16 cellular contexts compared by ENCODE assay signal in the genomic region with DNA sequence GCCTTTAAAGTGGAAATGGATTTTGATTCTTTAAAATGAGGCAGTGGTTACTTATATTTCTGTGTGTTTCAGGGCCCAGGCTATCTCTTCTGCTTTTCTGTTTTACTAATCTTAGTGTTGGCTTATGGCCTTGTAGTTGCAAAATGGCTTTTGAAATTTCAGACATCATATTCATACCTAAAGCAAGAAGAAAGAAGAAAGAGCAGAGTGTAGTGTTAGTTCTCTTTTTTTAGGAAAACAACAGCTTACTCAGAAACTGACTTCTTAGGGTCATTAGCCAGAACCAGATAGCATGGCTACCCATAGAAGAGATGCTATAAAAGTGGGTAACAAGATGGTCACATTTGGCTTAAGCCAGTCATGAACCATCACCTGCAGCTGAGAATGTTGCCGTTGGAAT. TPM values are rescaled to one million over a fixed set of nuclear protein-coding genes. Genes with fewer than 3 reads are reported as not detected.
A peak's percentile ranks its signal among the peaks of the same experiment; 100 is the strongest.
DNase-seq lines count a peak whose midpoint lies in the region; ATAC-seq, FAIRE-seq and TF ChIP-seq lines count a peak whose summit lies in the region.
"Had no signal": no experiment of that assay in that cellular context is flagged by ENCODE, and none has a peak within 500 bp of the region (broad histone marks: within the 10 kb centered on the region; RNA-seq: fewer than 3 reads in every experiment).

No MANE protein-coding gene starts in this region.

- no peaks in the 10 kb centered on the region for H3K27me3 ChIP-seq in mesenchymal stem cell (ENCODE audit: control insufficient read depth in 1 of 2, insufficient read depth in 1 of 2, low read length in 2 of 2)
- H3K27me3 ChIP-seq: ovary had no signal

- no peak overlapping the region for H3K14ac ChIP-seq in mesenchymal stem cell (ENCODE audit: low read length in 2 of 2)

- no peak overlapping the region for H3K4ac ChIP-seq in mesenchymal stem cell (ENCODE audit: low read depth in 1 of 2, low read length in 2 of 2)

- H3K4me2 ChIP-seq in mesenchymal stem cell (ENCODE audit: low read length, poor library complexity, severe bottlenecking): no peak overlapping the region
- H3K4me2 ChIP-seq: smooth muscle cell had no signal

- H3K36me3 Mint-ChIP-seq in central memory CD8-positive, alpha-beta T cell (ENCODE audit: insufficient read depth): peaks cover 28% of the 10 kb centered on the region
- H3K36me3 Mint-ChIP-seq in progenitor cell of endocrine pancreas (ENCODE audit: insufficient read depth): peaks cover 28% of the 10 kb centered on the region

- H3K4me3 ChIP-seq in mesenchymal stem cell (ENCODE audit: insufficient read depth in 1 of 2, low read depth in 1 of 2, low read length in 2 of 2): no peak overlapping the region
- H3K4me3 ChIP-seq: ovary, smooth muscle cell had no signal

- peaks cover 0 to 53% of the 10 kb centered on the region in 2 experiments for H3K36me3 ChIP-seq in mesenchymal stem cell (ENCODE audit: control insufficient read depth in 1 of 2, insufficient read depth in 2 of 2, low read depth in 1 of 2, low read length in 2 of 2)
- H3K36me3 ChIP-seq: ovary had no signal

- H3K9me3 Mint-ChIP-seq in central memory CD8-positive, alpha-beta T cell: no peaks in the 10 kb centered on the region
- no peaks in the 10 kb centered on the region for H3K9me3 Mint-ChIP-seq in progenitor cell of endocrine pancreas (ENCODE audit: low read depth)
- H3K9me3 Mint-ChIP-seq: activated CD4-positive, alpha-beta T cell treated with anti-CD3 and anti-CD28 coated beads, Interleukin-2, amount 10 ng/mL, durations not matched to agents 7 days and 5 days; activated T-cell treated with anti-CD3 and anti-CD28 coated beads, Interleukin-2, amount 50 U/mL, for 24 hours had no signal

- H3K4me3 Mint-ChIP-seq in central memory CD8-positive, alpha-beta T cell: no peak overlapping the region
- no peak overlapping the region for H3K4me3 Mint-ChIP-seq in progenitor cell of endocrine pancreas (ENCODE audit: low read depth)
- H3K4me3 Mint-ChIP-seq: activated CD4-positive, alpha-beta T cell treated with anti-CD3 and anti-CD28 coated beads, Interleukin-2, amount 10 ng/mL, durations not matched to agents 7 days and 5 days; activated T-cell treated with anti-CD3 and anti-CD28 coated beads, Interleukin-2, amount 50 U/mL, for 24 hours had no signal

- H3K27ac ChIP-seq in mesenchymal stem cell (ENCODE audit: low read length, poor library complexity, severe bottlenecking): no peak overlapping the region
- H3K27ac ChIP-seq: ovary had no signal

- H3K18ac ChIP-seq in mesenchymal stem cell (ENCODE audit: low read depth in 1 of 2, low read length in 2 of 2): no peak overlapping the region

- H3K4me1 Mint-ChIP-seq in central memory CD8-positive, alpha-beta T cell: peaks cover 15% of the 10 kb centered on the region
- peaks cover 5% of the 10 kb centered on the region for H3K4me1 Mint-ChIP-seq in progenitor cell of endocrine pancreas (ENCODE audit: low read depth)

- H4K8ac ChIP-seq in mesenchymal stem cell (ENCODE audit: low read length): no peak overlapping the region

- FAIRE-seq in GM18507 (lab: Jason Lieb, UNC) (peak; percentile 21), D721Med (lab: Jason Lieb, UNC) (no peak)
- FAIRE-seq: RCC 7860 had no signal

- H3K27me3 Mint-ChIP-seq in central memory CD8-positive, alpha-beta T cell: no peaks in the 10 kb centered on the region
- H3K27me3 Mint-ChIP-seq in progenitor cell of endocrine pancreas: no peaks in the 10 kb centered on the region
- H3K27me3 Mint-ChIP-seq: activated CD4-positive, alpha-beta T cell treated with anti-CD3 and anti-CD28 coated beads, Interleukin-2, amount 10 ng/mL, durations not matched to agents 7 days and 5 days; activated T-cell treated with anti-CD3 and anti-CD28 coated beads, Interleukin-2, amount 50 U/mL, for 24 hours had no signal

- no peak for TF ChIP-seq CTCF in progenitor cell of endocrine pancreas (IDR thresholded peaks at IDR 0.05; ENCODE audit: unreplicated experiment)
- TF ChIP-seq CTCF in D721Med (IDR thresholded peaks at IDR 0.05; ENCODE audit: insufficient read depth, missing control alignments): no peak

- no peak overlapping the region for H2BK5ac ChIP-seq in mesenchymal stem cell (ENCODE audit: low read depth, low read length, poor library complexity, severe bottlenecking)

- peak overlapping the region; percentile 7 for H3K27ac Mint-ChIP-seq in central memory CD8-positive, alpha-beta T cell (ENCODE audit: low read depth)
- no peak overlapping the region for H3K27ac Mint-ChIP-seq in progenitor cell of endocrine pancreas
- H3K27ac Mint-ChIP-seq: activated CD4-positive, alpha-beta T cell treated with anti-CD3 and anti-CD28 coated beads, Interleukin-2, amount 10 ng/mL, durations not matched to agents 7 days and 5 days; activated T-cell treated with anti-CD3 and anti-CD28 coated beads, Interleukin-2, amount 50 U/mL, for 24 hours had no signal

- H3K23ac ChIP-seq in mesenchymal stem cell (ENCODE audit: low read length in 2 of 2): no peak overlapping the region

- H2BK15ac ChIP-seq in mesenchymal stem cell (ENCODE audit: low read depth, poor library complexity, severe bottlenecking): no peak overlapping the region

- no peak overlapping the region for H2AFZ ChIP-seq in mesenchymal stem cell (ENCODE audit: low read depth, low read length)

- H2BK12ac ChIP-seq in mesenchymal stem cell (ENCODE audit: low read length in 2 of 2): no peak overlapping the region

- peaks cover 3% of the 10 kb centered on the region for H3K79me1 ChIP-seq in mesenchymal stem cell (replicated peaks; ENCODE audit: low read length, poor library complexity, severe bottlenecking)

- H4K91ac ChIP-seq in mesenchymal stem cell (ENCODE audit: low read length): no peak overlapping the region

- H3K9ac ChIP-seq in mesenchymal stem cell (ENCODE audit: low read length): no peak overlapping the region

- DNase-seq in GM18507 (ENCODE audit: extremely low spot score, insufficient read length, low read depth) (no peak), mesenchymal stem cell (no peak), cerebellar nuclear complex (lab: John Stamatoyannopoulos, UW) (no peak), progenitor cell of endocrine pancreas (ENCODE audit: low spot score, unreplicated experiment) (no peak), D721Med (ENCODE audit: insufficient read length, low spot score) (no peak)
- no peak for DNase-seq in central memory CD8-positive, alpha-beta T cell (ENCODE audit: low spot score in 2 of 2)
- DNase-seq: activated CD4-positive, alpha-beta T cell treated with anti-CD3 and anti-CD28 coated beads, Interleukin-2, amount 10 ng/mL, durations not matched to agents 7 days and 5 days; activated T-cell treated with anti-CD3 and anti-CD28 coated beads, Interleukin-2, amount 50 U/mL, for 24 hours; GOT3; NCI-H1105 treated with DMSO at 0.1 percent for 48 hours; NCI-H446 treated with DMSO at 0.1 percent for 48 hours; ovary had no signal

- no peak overlapping the region for H2AK5ac ChIP-seq in mesenchymal stem cell (ENCODE audit: low read length, severe bottlenecking)

- peak; percentile 40 for ATAC-seq in GM21825 (IDR thresholded peaks at IDR 0.05; ENCODE audit: unreplicated experiment)
- ATAC-seq in HG03460 (IDR thresholded peaks at IDR 0.05; ENCODE audit: unreplicated experiment): peak; percentile 32
- no peak for ATAC-seq in central memory CD8-positive, alpha-beta T cell (replicated peaks; ENCODE audit: extremely low read depth, poor library complexity, severe bottlenecking)

- WGBS in mesenchymal stem cell: 93% methylated on average over 1 of the region's 1 CpG

- peaks cover 6% of the 10 kb centered on the region for H3K9me3 ChIP-seq in mesenchymal stem cell (ENCODE audit: control insufficient read depth, low read length)
- H3K9me3 ChIP-seq: ovary had no signal

- no peaks in the 10 kb centered on the region for H3K4me1 ChIP-seq in mesenchymal stem cell (ENCODE audit: control insufficient read depth, insufficient read depth, low read depth, low read length)

- H2BK120ac ChIP-seq in mesenchymal stem cell (ENCODE audit: low read depth, low read length): no peak overlapping the region

RNA-seq across cellular contexts. Expression of gene ZBED3, which starts 20.9 kb away (rescaled TPM):
- 6.6 TPM for polyA plus RNA-seq in mesenchymal stem cell (2013, experiment 1 of 2)
- 6.6 TPM for polyA plus RNA-seq in mesenchymal stem cell (2013, experiment 2 of 2)
- 37.1 and 38.0 TPM in 2 replicates for total RNA-seq in progenitor cell of endocrine pancreas

RNA-seq across cellular contexts. Expression of gene AGGF1, which starts 36.0 kb away (rescaled TPM):
- 19.6 TPM for polyA plus RNA-seq in mesenchymal stem cell (2013, experiment 1 of 2)
- 19.7 TPM for polyA plus RNA-seq in mesenchymal stem cell (2013, experiment 2 of 2)
- 26.3 and 28.1 TPM in 2 replicates for total RNA-seq in progenitor cell of endocrine pancreas
